ENCODE assay signal across 1 cellular context in the genomic region with DNA sequence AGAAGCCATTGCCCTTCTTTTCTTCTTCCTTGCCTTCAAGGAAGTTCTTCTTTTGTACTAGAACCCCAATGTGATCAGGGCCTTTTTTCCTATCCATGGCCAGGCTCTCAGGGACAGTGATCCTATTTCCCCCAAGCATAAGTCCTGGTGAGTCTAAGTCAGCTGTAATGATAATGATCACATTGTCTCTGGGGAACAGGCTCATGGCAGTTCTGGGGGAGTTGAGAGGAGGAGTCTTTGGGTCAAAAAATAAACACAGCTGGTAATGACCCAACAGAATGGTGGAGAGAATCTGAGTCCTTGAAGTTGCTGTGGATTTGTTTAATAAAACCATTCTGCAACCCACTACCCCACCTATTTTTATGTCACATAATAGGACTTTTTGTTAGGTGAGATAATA.
A peak's percentile ranks its signal among the peaks of the same experiment; 100 is the strongest.
TF ChIP-seq lines count a peak whose summit lies in the region.

No MANE protein-coding gene starts in this region.

TF ChIP-seq in K562, 482 proteins besides CTCF, POLR2A, EP300 and RAD21:
- TF ChIP-seq TGIF2 (CRISPR knock-in tag; IDR thresholded peaks at IDR 0.05) (no peak), FOXK2 (conservative IDR thresholded peaks at IDR 0.05 in 1 of 2, IDR thresholded peaks at IDR 0.05 in 1 of 2; ENCODE audit: low read depth in 2 of 2) (0 out of 4 replicates have a peak, but pooled peaks of 1 of the 2 experiments have one; percentile 39), SNRNP70 (optimal IDR thresholded peaks at IDR 0.05; ENCODE audit: low read depth, low read length) (no peak), ZC3H4 (CRISPR knock-in tag; IDR thresholded peaks at IDR 0.05; ENCODE audit: borderline replicate concordance) (no peak), ZKSCAN8 (CRISPR knock-in tag; IDR thresholded peaks at IDR 0.05) (no peak), GATA2 (CRISPR knock-in tag; IDR thresholded peaks at IDR 0.05) (peak; percentile 23; the same call in 1 of the 2 replicates), CBFA2T2 (conservative IDR thresholded peaks at IDR 0.05) (peak; percentile 34; the same call in 1 of the 2 replicates), ZNF584 (CRISPR knock-in tag; IDR thresholded peaks at IDR 0.05; ENCODE audit: low read depth) (no peak), CBFA2T3 (IDR thresholded peaks at IDR 0.05) (peak; percentile 50), SOX6 (IDR thresholded peaks at IDR 0.05) (peak; percentile 89), TCF3 (CRISPR knock-in tag; IDR thresholded peaks at IDR 0.05) (peak; percentile 25; the same call in 1 of the 2 replicates), ZBTB1 (CRISPR knock-in tag; IDR thresholded peaks at IDR 0.05; ENCODE audit: borderline replicate concordance, low read depth) (no peak), TEAD4 (IDR thresholded peaks at IDR 0.05; ENCODE audit: low read length) (0 out of 2 replicates have a peak, but pooled peaks have one; percentile 12), TEAD4 (CRISPR knock-in tag; IDR thresholded peaks at IDR 0.05; ENCODE audit: borderline replicate concordance) (no peak), TAL1 (IDR thresholded peaks at IDR 0.05) (peak; percentile 24; the same call in 1 of the 2 replicates), ARID1B (IDR thresholded peaks at IDR 0.05) (peak; percentile 33; the same call in 1 of the 2 replicates), FOXA3 (CRISPR knock-in tag; conservative IDR thresholded peaks at IDR 0.05 in 1 of 2, IDR thresholded peaks at IDR 0.05 in 1 of 2) (peak in 1 of 2 experiments; percentile 54; a peak in 2 of 4 replicates), ZNF239 (CRISPR knock-in tag; IDR thresholded peaks at IDR 0.05) (no peak), SMARCA4 (IDR thresholded peaks at IDR 0.05) (0 out of 2 replicates have a peak, but pooled peaks have one; percentile 16)
- TF ChIP-seq, protein P1, sequence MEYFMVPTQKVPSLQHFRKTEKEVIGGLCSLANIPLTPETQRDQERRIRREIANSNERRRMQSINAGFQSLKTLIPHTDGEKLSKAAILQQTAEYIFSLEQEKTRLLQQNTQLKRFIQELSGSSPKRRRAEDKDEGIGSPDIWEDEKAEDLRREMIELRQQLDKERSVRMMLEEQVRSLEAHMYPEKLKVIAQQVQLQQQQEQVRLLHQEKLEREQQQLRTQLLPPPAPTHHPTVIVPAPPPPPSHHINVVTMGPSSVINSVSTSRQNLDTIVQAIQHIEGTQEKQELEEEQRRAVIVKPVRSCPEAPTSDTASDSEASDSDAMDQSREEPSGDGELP (CRISPR knock-in tag; IDR thresholded peaks at IDR 0.05; ENCODE audit: borderline replicate concordance) = peak; percentile 57; the same call in 1 of the 2 replicates
- TF ChIP-seq, protein P2, sequence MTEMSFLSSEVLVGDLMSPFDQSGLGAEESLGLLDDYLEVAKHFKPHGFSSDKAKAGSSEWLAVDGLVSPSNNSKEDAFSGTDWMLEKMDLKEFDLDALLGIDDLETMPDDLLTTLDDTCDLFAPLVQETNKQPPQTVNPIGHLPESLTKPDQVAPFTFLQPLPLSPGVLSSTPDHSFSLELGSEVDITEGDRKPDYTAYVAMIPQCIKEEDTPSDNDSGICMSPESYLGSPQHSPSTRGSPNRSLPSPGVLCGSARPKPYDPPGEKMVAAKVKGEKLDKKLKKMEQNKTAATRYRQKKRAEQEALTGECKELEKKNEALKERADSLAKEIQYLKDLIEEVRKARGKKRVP (CRISPR knock-in tag; IDR thresholded peaks at IDR 0.05) = no peak
